ENCODE assay signal across 23 cellular contexts in genomic region chr17:68385490-68386215, GRCh38.
DNase-seq lines count a peak whose midpoint lies in the region; ATAC-seq, FAIRE-seq and TF ChIP-seq lines count a peak whose summit lies in the region.
"Had no signal": no experiment of that assay in that cellular context is flagged by ENCODE, and none has a peak within 500 bp of the region (broad histone marks: within the 10 kb centered on the region; RNA-seq: fewer than 3 reads in every experiment).

No MANE protein-coding gene starts in this region.

- no peaks in the 10 kb centered on the region for H3K36me3 ChIP-seq in pancreas
- no peaks in the 10 kb centered on the region for H3K36me3 ChIP-seq in vagina
- H3K36me3 ChIP-seq: neural progenitor cell, tibial artery had no signal

- TF ChIP-seq CTCF in pancreas (IDR thresholded peaks at IDR 0.05) (no peak), vagina (IDR thresholded peaks at IDR 0.05) (no peak)

- intact Hi-C loops in right cardiac atrium (cut with DNase I) (no loop called here), Right ventricle myocardium inferior (cut with DNase I) (no loop called here), pancreas (cut with DNase I) (no loop called here), vagina (cut with DNase I) (no loop called here)

- no peak overlapping the region for H3K4me3 ChIP-seq in right cardiac atrium (ENCODE audit: low read length)
- no peak overlapping the region for H3K4me3 ChIP-seq in pancreas
- H3K4me3 ChIP-seq in vagina = no peak overlapping the region
- H3K4me3 ChIP-seq: K562, neural progenitor cell, SK-N-MC, tibial artery had no signal

- peaks cover 16% of the 10 kb centered on the region for H3K4me1 ChIP-seq in right cardiac atrium (ENCODE audit: control insufficient read depth, insufficient read depth, low read length)
- peaks cover 0 to 17% (median 4%) of the 10 kb centered on the region in 3 donors for H3K4me1 ChIP-seq in pancreas
- peaks cover 53% of the 10 kb centered on the region for H3K4me1 ChIP-seq in vagina

- TF ChIP-seq POLR2A in vagina (IDR thresholded peaks at IDR 0.05) = no peak

- H3K27me3 ChIP-seq in right cardiac atrium (ENCODE audit: control insufficient read depth, insufficient read depth) = no peaks in the 10 kb centered on the region
- H3K27me3 ChIP-seq in layer of hippocampus (ENCODE audit: control insufficient read depth, insufficient read depth, low read length) = no peaks in the 10 kb centered on the region
- no peaks in the 10 kb centered on the region for H3K27me3 ChIP-seq in pancreas
- H3K27me3 ChIP-seq in vagina = no peaks in the 10 kb centered on the region
- H3K27me3 ChIP-seq: neural progenitor cell, tibial artery had no signal

- H3K9me3 ChIP-seq in right cardiac atrium (ENCODE audit: control insufficient read depth, low read length) = no peaks in the 10 kb centered on the region
- H3K9me3 ChIP-seq in pancreas = no peaks in the 10 kb centered on the region
- no peaks in the 10 kb centered on the region for H3K9me3 ChIP-seq in vagina
- H3K9me3 ChIP-seq: tibial artery had no signal

- DNase-seq in right cardiac atrium = no peak
- DNase-seq in Right ventricle myocardium inferior (ENCODE audit: missing footprints) = no peak
- DNase-seq in pancreas = no peak
- DNase-seq in vagina (ENCODE audit: extremely low spot score in 2 of 2) = peak in 1 of 2 donors; percentile 80
- no peak for DNase-seq in stimulated activated naive CD8-positive, alpha-beta T cell treated with anti-CD3 and anti-CD28 coated beads, Interleukin-15, Interleukin-2, amounts not matched to agents 100 U/mL and 50 U/mL, for 24 hours
- no peak for DNase-seq in HUDEP-2 (lab: John Stamatoyannopoulos, UW; ENCODE audit: unreplicated experiment in 76 of 76)
- DNase-seq: activated CD4-positive, alpha-beta memory T cell treated with anti-CD3 and anti-CD28 coated beads, Interleukin-2, amount 10 ng/mL, durations not matched to agents 7 days and 5 days; activated CD4-positive, CD25-positive, alpha-beta regulatory T cell treated with anti-CD3 and anti-CD28 coated beads, Interleukin-2, amount 50 U/mL, for 72 hours; activated CD8-positive, alpha-beta memory T cell treated with anti-CD3 and anti-CD28 coated beads, Interleukin-2, amount 50 U/mL, for 48 hours; central memory CD4-positive, alpha-beta T cell; H7; NCI-H1436; NCI-H446 treated with DMSO at 0.1 percent for 48 hours; RPMI8226; stimulated activated naive CD8-positive, alpha-beta T cell treated with anti-CD3 and anti-CD28 coated beads, Interleukin-15, amount 100 ng/mL, for 72 hours had no signal

- no peak for ATAC-seq in right cardiac atrium
- ATAC-seq in Right ventricle myocardium inferior = no peak
- peak in 1 of 4 donors; percentile 3 for ATAC-seq in pancreas
- ATAC-seq in stimulated activated naive CD8-positive, alpha-beta T cell treated with anti-CD3 and anti-CD28 coated beads, Interleukin-15, Interleukin-2, amounts not matched to agents 100 U/mL and 50 U/mL, for 24 hours = no peak
- no peak for ATAC-seq in GM21381 (IDR thresholded peaks at IDR 0.05; ENCODE audit: unreplicated experiment)
- ATAC-seq: activated T-helper 17 cell treated with anti-CD3 and anti-CD28 coated beads, Interleukin-2, amount 50 U/mL, for 72 hours; K562; stimulated activated naive CD8-positive, alpha-beta T cell treated with anti-CD3 and anti-CD28 coated beads, Interleukin-15, amount 100 ng/mL, for 72 hours had no signal

- H3K27ac ChIP-seq in right cardiac atrium (ENCODE audit: low read length) (peak overlapping the region; percentile 80), layer of hippocampus (ENCODE audit: low read depth, low read length) (peak overlapping the region; percentile 30), pancreas (peak overlapping the region in 3 of 4 donors; percentile 5 to 41 (median 33)), vagina (peak overlapping the region; percentile 73)
- H3K27ac ChIP-seq: neural progenitor cell, SK-N-MC, tibial artery had no signal

- 85% methylated on average over 7 of the region's 8 CpGs for WGBS in right cardiac atrium
- 70 to 74% methylated on average over 7 to 8 of the region's 8 CpGs for WGBS in pancreas, 2 donors

- no peak for FAIRE-seq in pancreas (lab: Jason Lieb, UNC)
- FAIRE-seq: G401.6, K562 had no signal

Comparison
In these comparisons a context has a peak if more than half of its experiments do, and no peak if none do; other contexts are left out.
1. H3K27ac ChIP-seq: peak in every context shown above with its lines; median percentile 80 in right cardiac atrium; 73 in vagina; 33 in pancreas; 30 in layer of hippocampus.